ENCODE assay signal across 8 cellular contexts in the genomic region with DNA sequence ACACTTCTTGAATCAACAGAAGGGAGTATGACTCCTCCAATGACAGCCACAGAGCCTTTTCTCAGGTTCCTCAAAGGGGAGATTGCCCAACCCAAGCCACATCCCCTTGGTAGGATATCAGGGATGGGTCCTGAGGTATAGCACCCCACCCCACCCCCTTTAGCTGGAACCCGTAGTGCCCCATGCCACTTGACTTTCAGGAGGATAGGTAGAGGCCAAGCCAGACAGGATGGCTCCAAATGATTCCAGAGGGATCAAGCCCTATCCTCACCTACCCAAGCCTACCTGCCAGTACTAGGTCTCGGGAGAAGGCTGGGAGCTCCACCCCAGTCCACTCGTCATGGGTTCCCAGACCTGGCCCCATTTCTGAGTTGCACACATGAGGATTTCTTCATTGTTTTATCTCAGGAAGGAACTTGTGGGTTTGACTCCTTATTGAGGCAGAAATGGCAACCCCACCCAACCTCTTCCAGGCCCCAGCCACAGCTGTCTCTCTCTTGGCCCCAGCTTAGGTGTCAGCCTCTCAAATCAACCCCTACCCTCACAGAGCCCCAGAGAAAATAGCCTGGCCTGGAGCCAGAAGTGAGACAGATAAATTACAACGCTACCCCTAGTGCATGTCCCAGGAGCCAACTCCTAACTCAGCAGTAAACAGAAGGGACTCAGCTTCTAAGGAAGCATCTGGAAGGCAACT. TPM values are rescaled to one million over a fixed set of nuclear protein-coding genes. Genes with fewer than 3 reads are reported as not detected.
DNase-seq lines count a peak whose midpoint lies in the region; ATAC-seq and TF ChIP-seq lines count a peak whose summit lies in the region.

No MANE protein-coding gene starts in this region.

- H3K4me2 ChIP-seq in DOHH2 (ENCODE audit: low read length), result peak overlapping the region; percentile 76

- H3K4me1 Mint-ChIP-seq in naive thymus-derived CD4-positive, alpha-beta T cell, result peaks cover 51 to 77% (median 72%) of the 10 kb centered on the region in 7 donors

- H3K4me3 ChIP-seq in DOHH2 (ENCODE audit: low read length), result peak overlapping the region; percentile 95
- peak overlapping the region; percentile 68 for H3K4me3 ChIP-seq in naive thymus-derived CD4-positive, alpha-beta T cell (ENCODE audit: low read length)

- H3K27me3 Mint-ChIP-seq in naive thymus-derived CD4-positive, alpha-beta T cell, result no peaks in the 10 kb centered on the region

- peak overlapping the region; percentile 90 to 97 (median 93) for H3K27ac Mint-ChIP-seq in naive thymus-derived CD4-positive, alpha-beta T cell

- peaks cover 0 to 9% (median 0%) of the 10 kb centered on the region in 11 donors for H3K9me3 Mint-ChIP-seq in naive thymus-derived CD4-positive, alpha-beta T cell

- POLR2A ChIA-PET in RWPE1 (lab: Yijun Ruan, JAX; ENCODE audit: low non-redundant PET), result interaction anchor here (1.0 kb wide), 1 partner anchor 25 kb away, joined by 4 read pairs; no protein-coding TSS in a partner anchor
- POLR2A ChIA-PET in naive thymus-derived CD4-positive, alpha-beta T cell (lab: Charles Lee), result interaction anchor here (0.8 to 11.8 kb wide), 11 partner anchors 11 to 107 kb away, joined by 3 to 180 read pairs (median 4); partner anchors contain the start of genes BYSL, MED20, TAF8 and USP49

- peak overlapping the region; percentile 86 for H3K27ac ChIP-seq in DOHH2 (ENCODE audit: low read depth, low read length)
- H3K27ac ChIP-seq in RWPE1, result peak overlapping the region; percentile 83
- H3K27ac ChIP-seq in naive thymus-derived CD4-positive, alpha-beta T cell (ENCODE audit: low read depth, low read length), result peak overlapping the region; percentile 76

- peaks cover 35% of the 10 kb centered on the region for H3F3A ChIP-seq in DOHH2 (ENCODE audit: control insufficient read depth, insufficient read depth)

- peaks cover 83% of the 10 kb centered on the region for H3K4me1 ChIP-seq in DOHH2 (ENCODE audit: control insufficient read depth, low read length)
- peaks cover 66 to 70% of the 10 kb centered on the region in 2 donors for H3K4me1 ChIP-seq in naive thymus-derived CD4-positive, alpha-beta T cell (ENCODE audit: control insufficient read depth in 2 of 2, insufficient read depth in 2 of 2, low read length in 2 of 2)

- peak overlapping the region; percentile 64 to 100 (median 92) for H3K4me3 Mint-ChIP-seq in naive thymus-derived CD4-positive, alpha-beta T cell

- H3K27me3 ChIP-seq in DOHH2 (ENCODE audit: control insufficient read depth, low read length), result no peaks in the 10 kb centered on the region
- H3K27me3 ChIP-seq in naive thymus-derived CD4-positive, alpha-beta T cell (ENCODE audit: control insufficient read depth in 2 of 2, insufficient read depth in 2 of 2, low read length in 2 of 2), result no peaks in the 10 kb centered on the region

- intact Hi-C loops in naive thymus-derived CD4-positive, alpha-beta T cell (cut with micrococcal nuclease), result loop anchor here (1.0 to 10.0 kb wide), 8 partner anchors 17 to 1697 kb away; partner anchors contain the start of genes BYSL (in 1 of the 2), MAD2L1BP (in 1 of the 2), MED20 (in 1 of the 2) and TFEB (in 1 of the 2)

- peaks cover 6 to 59% (median 16%) of the 10 kb centered on the region in 5 donors for H3K36me3 Mint-ChIP-seq in naive thymus-derived CD4-positive, alpha-beta T cell

- DNase-seq in RWPE1 (ENCODE audit: low spot score), result no peak
- DNase-seq in amniotic epithelial cell (ENCODE audit: low read depth), result peak; percentile 60
- DNase-seq in naive thymus-derived CD4-positive, alpha-beta T cell, result peak in 7 of 9 donors; percentile 66 to 81 (median 75)
- no peak for DNase-seq in amniotic stem cell (lab: John Stamatoyannopoulos, UW)
- no peak for DNase-seq in NCI-H748 (lab: John Stamatoyannopoulos, UW; ENCODE audit: unreplicated experiment)

- H3K9me3 ChIP-seq in DOHH2 (ENCODE audit: control insufficient read depth, insufficient read depth, low read length), result no peaks in the 10 kb centered on the region
- H3K9me3 ChIP-seq in naive thymus-derived CD4-positive, alpha-beta T cell (ENCODE audit: control insufficient read depth in 2 of 3, low read length in 3 of 3), result no peaks in the 10 kb centered on the region

- ATAC-seq in naive thymus-derived CD4-positive, alpha-beta T cell, result peak; percentile 46
- ATAC-seq in HG02763 (IDR thresholded peaks at IDR 0.05; ENCODE audit: unreplicated experiment), result no peak
- no peak for ATAC-seq in HG03460 (IDR thresholded peaks at IDR 0.05; ENCODE audit: unreplicated experiment)

- H3K36me3 ChIP-seq in DOHH2 (ENCODE audit: control insufficient read depth, low read length), result peaks cover 85% of the 10 kb centered on the region
- H3K36me3 ChIP-seq in naive thymus-derived CD4-positive, alpha-beta T cell (ENCODE audit: control insufficient read depth in 2 of 3, insufficient read depth in 3 of 3, low read length in 3 of 3), result peaks cover 15 to 48% (median 20%) of the 10 kb centered on the region in 3 experiments

- CTCF ChIA-PET in RWPE1 (lab: Yijun Ruan, JAX), result interaction anchor here (0.7 to 0.8 kb wide), 4 partner anchors 17 to 151 kb away, joined by 3 to 4 read pairs (median 4); partner anchors contain the start of genes BYSL, MED20, TAF8 and TOMM6
- CTCF ChIA-PET in naive thymus-derived CD4-positive, alpha-beta T cell (lab: Charles Lee), result interaction anchor here (0.6 to 4.5 kb wide), 13 partner anchors 10 to 111 kb away, joined by 3 to 32 read pairs (median 5); partner anchors contain the start of genes BYSL and MED20

- TF ChIP-seq CTCF in DOHH2 (IDR thresholded peaks at IDR 0.05; ENCODE audit: low read depth, low read length, poor library complexity, severe bottlenecking) (no peak), RWPE1 (conservative IDR thresholded peaks at IDR 0.05; ENCODE audit: low read depth) (no peak)

- H3K79me2 ChIP-seq in DOHH2 (ENCODE audit: control insufficient read depth, low read length), result peaks cover 81% of the 10 kb centered on the region

- H4K20me1 ChIP-seq in DOHH2 (ENCODE audit: control insufficient read depth, insufficient read depth, low read depth, low read length), result peaks cover 3% of the 10 kb centered on the region; the same call in 1 of the 2 replicates

- H3K9me2 ChIP-seq in DOHH2 (replicated peaks; ENCODE audit: control insufficient read depth, low read length), result no peaks in the 10 kb centered on the region

RNA-seq across cellular contexts. Expression of gene CCND3, which starts 3.6 kb away (rescaled TPM):
- 100 to 1,000 TPM; 285 to 433 (median 313) TPM for total RNA-seq in naive thymus-derived CD4-positive, alpha-beta T cell
- polyA plus RNA-seq in naive thymus-derived CD4-positive, alpha-beta T cell, result 100 to 1,000 TPM; 474 to 764 TPM

RNA-seq across cellular contexts. Expression of gene BYSL, which starts 16.7 kb away (rescaled TPM):
- 10 to 100 TPM in 1 of 5 experiments, 1 to 10 TPM in 4; 3.9 to 35.7 (median 8.1) TPM for total RNA-seq in naive thymus-derived CD4-positive, alpha-beta T cell
- polyA plus RNA-seq in naive thymus-derived CD4-positive, alpha-beta T cell, result 1 to 10 TPM; 4.4 to 6.6 TPM

RNA-seq across cellular contexts. Expression of gene MED20, which starts 17.1 kb away (rescaled TPM):
- total RNA-seq in naive thymus-derived CD4-positive, alpha-beta T cell, result 10 to 100 TPM in 1 of 5 experiments, 1 to 10 TPM in 4; 4.5 to 21.7 (median 9.4) TPM
- polyA plus RNA-seq in naive thymus-derived CD4-positive, alpha-beta T cell, result 1 to 10 TPM; 4.2 to 4.7 TPM

RNA-seq across cellular contexts. Expression of gene USP49, which starts 42.9 kb away (rescaled TPM):
- total RNA-seq in naive thymus-derived CD4-positive, alpha-beta T cell, result 1 to 10 TPM; 1.8 to 6.0 (median 3.1) TPM
- polyA plus RNA-seq in naive thymus-derived CD4-positive, alpha-beta T cell, result under 1 TPM; 0.44 to 0.61 TPM

Comparison
In these comparisons a context has a peak if more than half of its experiments do, and no peak if none do; other contexts are left out.
1. DNase-seq: peak in amniotic epithelial cell (single experiment) and naive thymus-derived CD4-positive, alpha-beta T cell (7 of 9); none in RWPE1 (single experiment), amniotic stem cell (single experiment) and NCI-H748 (single experiment).
2. Peak in every context shown above with its lines, with median percentiles within 50 percentile points of each other: H3K27ac ChIP-seq.